Comparison of ENCODE assay signal across 17 cellular contexts in genomic region chr13:63110431-63110830, GRCh38.
DNase-seq lines count a peak whose midpoint lies in the region; ATAC-seq and TF ChIP-seq lines count a peak whose summit lies in the region.
"Had no signal": no experiment of that assay in that cellular context is flagged by ENCODE, and none has a peak within 500 bp of the region (broad histone marks: within the 10 kb centered on the region; RNA-seq: fewer than 3 reads in every experiment).

No MANE protein-coding gene starts in this region.

- TF ChIP-seq CTCF in osteocyte (IDR thresholded peaks at IDR 0.05) = no peak

- peaks cover 4% of the 10 kb centered on the region for H3K9me3 Mint-ChIP-seq in osteocyte (ENCODE audit: unreplicated experiment)

- peak; percentile 52 for DNase-seq in EH (ENCODE audit: low read depth)
- DNase-seq in NCI-H146 treated with DMSO at 0.1 percent for 48 hours (lab: John Stamatoyannopoulos, UW; ENCODE audit: unreplicated experiment) = peak; percentile 30
- DNase-seq in astrocyte of the hippocampus (ENCODE audit: low read depth, low spot score) = peak; percentile 5
- no peak for DNase-seq in RPMI8226
- DNase-seq in osteocyte (ENCODE audit: extremely low spot score, unreplicated experiment) = no peak
- no peak for DNase-seq in NCI-H524 (lab: John Stamatoyannopoulos, UW)
- DNase-seq: C1 segment of cervical spinal cord; CD8-positive, alpha-beta T cell; GF-D8; NCI-H1092 treated with DMSO at 0.1 percent for 48 hours; NCI-H1436 treated with DMSO at 0.1 percent for 48 hours; NCI-H2029 treated with DMSO at 0.1 percent for 48 hours; NCI-H345; NCI-H524 treated with DMSO at 0.1 percent for 48 hours; SHP77; T-helper 2 cell had no signal

- no peaks in the 10 kb centered on the region for H3K27me3 Mint-ChIP-seq in osteocyte (ENCODE audit: unreplicated experiment)

- H3K4me1 Mint-ChIP-seq in osteocyte (ENCODE audit: unreplicated experiment) = peaks cover 16% of the 10 kb centered on the region

- H3K36me3 Mint-ChIP-seq in osteocyte (ENCODE audit: unreplicated experiment) = peaks cover 2% of the 10 kb centered on the region
- H3K36me3 Mint-ChIP-seq: CD8-positive, alpha-beta T cell had no signal

- no peak overlapping the region for H3K4me3 Mint-ChIP-seq in osteocyte (ENCODE audit: unreplicated experiment)
- H3K4me3 Mint-ChIP-seq: CD8-positive, alpha-beta T cell had no signal

- no peak for ATAC-seq in GM21576 (IDR thresholded peaks at IDR 0.05; ENCODE audit: unreplicated experiment)
- ATAC-seq: CD8-positive, alpha-beta T cell had no signal

- no peak overlapping the region for H3K27ac Mint-ChIP-seq in osteocyte (ENCODE audit: unreplicated experiment)
- H3K27ac Mint-ChIP-seq: CD8-positive, alpha-beta T cell had no signal

Comparison
In these comparisons a context has a peak if more than half of its experiments do, and no peak if none do; other contexts are left out.
1. DNase-seq: peak in EH (single experiment), NCI-H146 treated with DMSO at 0.1 percent for 48 hours (single experiment) and astrocyte of the hippocampus (single experiment); none in RPMI8226 (single experiment), osteocyte (single experiment) and NCI-H524 (0 of 2).